Comparison of ENCODE assay signal across 7 cellular contexts in genomic region chr10:13684252-13684791, GRCh38.
DNase-seq lines count a peak whose midpoint lies in the region; ATAC-seq and TF ChIP-seq lines count a peak whose summit lies in the region.

No MANE protein-coding gene starts in this region.

- 44 to 73% methylated on average over 3 to 17 of the region's 17 CpGs for WGBS in transverse colon (ENCODE audit: low coverage in 1 of 2), 2 donors

- no peaks in the 10 kb centered on the region for H3K27me3 ChIP-seq in transverse colon
- H3K27me3 ChIP-seq in naive thymus-derived CD4-positive, alpha-beta T cell (ENCODE audit: control insufficient read depth in 2 of 2, insufficient read depth in 2 of 2, low read length in 2 of 2) = no peaks in the 10 kb centered on the region

- H3K27ac ChIP-seq in RWPE1 (peak overlapping the region; percentile 38; the same call in 1 of the 2 replicates), transverse colon (peak overlapping the region; percentile 43 to 78 (median 70))
- no peak overlapping the region for H3K27ac ChIP-seq in naive thymus-derived CD4-positive, alpha-beta T cell (ENCODE audit: low read depth, low read length)

- peak; percentile 48 for ATAC-seq in mucosa of descending colon
- no peak for ATAC-seq in HG02852 (IDR thresholded peaks at IDR 0.05; ENCODE audit: unreplicated experiment)
- no peak for ATAC-seq in naive thymus-derived CD4-positive, alpha-beta T cell
- ATAC-seq in HG03139 (IDR thresholded peaks at IDR 0.05; ENCODE audit: unreplicated experiment) = no peak

- H3K4me1 ChIP-seq in mucosa of descending colon (ENCODE audit: low read depth) = no peaks in the 10 kb centered on the region
- peaks cover 3 to 35% (median 8%) of the 10 kb centered on the region in 4 donors for H3K4me1 ChIP-seq in transverse colon
- no peaks in the 10 kb centered on the region for H3K4me1 ChIP-seq in naive thymus-derived CD4-positive, alpha-beta T cell (ENCODE audit: control insufficient read depth in 2 of 2, insufficient read depth in 2 of 2, low read length in 2 of 2)

- peaks cover 0 to 5% (median 0%) of the 10 kb centered on the region in 11 donors for H3K9me3 Mint-ChIP-seq in naive thymus-derived CD4-positive, alpha-beta T cell

- no peak overlapping the region for H3K27ac Mint-ChIP-seq in naive thymus-derived CD4-positive, alpha-beta T cell

- no peaks in the 10 kb centered on the region for H3K36me3 ChIP-seq in mucosa of descending colon (ENCODE audit: low read depth)
- H3K36me3 ChIP-seq in transverse colon = no peaks in the 10 kb centered on the region
- no peaks in the 10 kb centered on the region for H3K36me3 ChIP-seq in naive thymus-derived CD4-positive, alpha-beta T cell (ENCODE audit: control insufficient read depth in 2 of 3, insufficient read depth in 3 of 3, low read length in 3 of 3)

- CTCF ChIA-PET in RWPE1 (lab: Yijun Ruan, JAX) = no interaction called here
- CTCF ChIA-PET in naive thymus-derived CD4-positive, alpha-beta T cell (lab: Charles Lee) = no interaction called here

- H3K4me3 ChIP-seq in epithelial cell of esophagus (ENCODE audit: low read length) (no peak overlapping the region), mucosa of descending colon (no peak overlapping the region), transverse colon (no peak overlapping the region)
- H3K4me3 ChIP-seq in naive thymus-derived CD4-positive, alpha-beta T cell (ENCODE audit: low read length) = no peak overlapping the region

- TF ChIP-seq EP300 in transverse colon (IDR thresholded peaks at IDR 0.05; ENCODE audit: low read depth) = no peak

- POLR2A ChIA-PET in RWPE1 (lab: Yijun Ruan, JAX; ENCODE audit: low non-redundant PET) = no interaction called here
- POLR2A ChIA-PET in naive thymus-derived CD4-positive, alpha-beta T cell (lab: Charles Lee) = no interaction called here

- no peaks in the 10 kb centered on the region for H3K36me3 Mint-ChIP-seq in naive thymus-derived CD4-positive, alpha-beta T cell

- TF ChIP-seq CTCF in RWPE1 (conservative IDR thresholded peaks at IDR 0.05; ENCODE audit: low read depth) (no peak), epithelial cell of esophagus (IDR thresholded peaks at IDR 0.05; ENCODE audit: insufficient read depth, low read depth, low read length, missing control alignments) (no peak), mucosa of descending colon (IDR thresholded peaks at IDR 0.05) (no peak), transverse colon (IDR thresholded peaks at IDR 0.05) (no peak)

- H3K9me3 ChIP-seq in mucosa of descending colon = no peaks in the 10 kb centered on the region
- H3K9me3 ChIP-seq in transverse colon = no peaks in the 10 kb centered on the region
- no peaks in the 10 kb centered on the region for H3K9me3 ChIP-seq in naive thymus-derived CD4-positive, alpha-beta T cell (ENCODE audit: control insufficient read depth in 2 of 3, low read length in 3 of 3)

- intact Hi-C loops in mucosa of descending colon (cut with DNase I, micrococcal nuclease) = no loop called here
- intact Hi-C loops in transverse colon (cut with DNase I; ENCODE audit: low total_unique reads) = no loop called here
- intact Hi-C loops in naive thymus-derived CD4-positive, alpha-beta T cell (cut with micrococcal nuclease) = no loop called here

- H3K4me1 Mint-ChIP-seq in naive thymus-derived CD4-positive, alpha-beta T cell = no peaks in the 10 kb centered on the region

- peaks cover 0 to 15% (median 11%) of the 10 kb centered on the region in 5 donors for H3K27me3 Mint-ChIP-seq in naive thymus-derived CD4-positive, alpha-beta T cell

- H3K4me3 Mint-ChIP-seq in naive thymus-derived CD4-positive, alpha-beta T cell = no peak overlapping the region

- DNase-seq in RWPE1 (ENCODE audit: low spot score) (no peak), epithelial cell of esophagus (ENCODE audit: low read depth) (peak; percentile 49), mucosa of descending colon (peak; percentile 38 to 56 (median 44)), transverse colon (peak; percentile 43)
- DNase-seq in naive thymus-derived CD4-positive, alpha-beta T cell = no peak

- TF ChIP-seq POLR2A in transverse colon (IDR thresholded peaks at IDR 0.05) = no peak

- in situ Hi-C loops in transverse colon (cut with MboI; ENCODE audit: low pct_ligation_motif_present in 1 of 4, low pct_unique_long_range_greater_than_20kb in 1 of 4, low sequenced_read_pairs in 3 of 4) = no loop called here

Comparison
In these comparisons a context has a peak if more than half of its experiments do, and no peak if none do; other contexts are left out.
1. DNase-seq: peak in epithelial cell of esophagus (single experiment), mucosa of descending colon (3 of 3) and transverse colon (single experiment); none in RWPE1 (single experiment) and naive thymus-derived CD4-positive, alpha-beta T cell (0 of 9).